In genomic region chr1:18661404-18662285, GRCh38 we compare ENCODE assay signal across 1 cellular context.
TF ChIP-seq lines count a peak whose summit lies in the region.

No MANE protein-coding gene starts in this region.

TF ChIP-seq in GM23338, 12 proteins besides CTCF, POLR2A, EP300 and RAD21 (continued from another document):
- TF ChIP-seq, protein P1, sequence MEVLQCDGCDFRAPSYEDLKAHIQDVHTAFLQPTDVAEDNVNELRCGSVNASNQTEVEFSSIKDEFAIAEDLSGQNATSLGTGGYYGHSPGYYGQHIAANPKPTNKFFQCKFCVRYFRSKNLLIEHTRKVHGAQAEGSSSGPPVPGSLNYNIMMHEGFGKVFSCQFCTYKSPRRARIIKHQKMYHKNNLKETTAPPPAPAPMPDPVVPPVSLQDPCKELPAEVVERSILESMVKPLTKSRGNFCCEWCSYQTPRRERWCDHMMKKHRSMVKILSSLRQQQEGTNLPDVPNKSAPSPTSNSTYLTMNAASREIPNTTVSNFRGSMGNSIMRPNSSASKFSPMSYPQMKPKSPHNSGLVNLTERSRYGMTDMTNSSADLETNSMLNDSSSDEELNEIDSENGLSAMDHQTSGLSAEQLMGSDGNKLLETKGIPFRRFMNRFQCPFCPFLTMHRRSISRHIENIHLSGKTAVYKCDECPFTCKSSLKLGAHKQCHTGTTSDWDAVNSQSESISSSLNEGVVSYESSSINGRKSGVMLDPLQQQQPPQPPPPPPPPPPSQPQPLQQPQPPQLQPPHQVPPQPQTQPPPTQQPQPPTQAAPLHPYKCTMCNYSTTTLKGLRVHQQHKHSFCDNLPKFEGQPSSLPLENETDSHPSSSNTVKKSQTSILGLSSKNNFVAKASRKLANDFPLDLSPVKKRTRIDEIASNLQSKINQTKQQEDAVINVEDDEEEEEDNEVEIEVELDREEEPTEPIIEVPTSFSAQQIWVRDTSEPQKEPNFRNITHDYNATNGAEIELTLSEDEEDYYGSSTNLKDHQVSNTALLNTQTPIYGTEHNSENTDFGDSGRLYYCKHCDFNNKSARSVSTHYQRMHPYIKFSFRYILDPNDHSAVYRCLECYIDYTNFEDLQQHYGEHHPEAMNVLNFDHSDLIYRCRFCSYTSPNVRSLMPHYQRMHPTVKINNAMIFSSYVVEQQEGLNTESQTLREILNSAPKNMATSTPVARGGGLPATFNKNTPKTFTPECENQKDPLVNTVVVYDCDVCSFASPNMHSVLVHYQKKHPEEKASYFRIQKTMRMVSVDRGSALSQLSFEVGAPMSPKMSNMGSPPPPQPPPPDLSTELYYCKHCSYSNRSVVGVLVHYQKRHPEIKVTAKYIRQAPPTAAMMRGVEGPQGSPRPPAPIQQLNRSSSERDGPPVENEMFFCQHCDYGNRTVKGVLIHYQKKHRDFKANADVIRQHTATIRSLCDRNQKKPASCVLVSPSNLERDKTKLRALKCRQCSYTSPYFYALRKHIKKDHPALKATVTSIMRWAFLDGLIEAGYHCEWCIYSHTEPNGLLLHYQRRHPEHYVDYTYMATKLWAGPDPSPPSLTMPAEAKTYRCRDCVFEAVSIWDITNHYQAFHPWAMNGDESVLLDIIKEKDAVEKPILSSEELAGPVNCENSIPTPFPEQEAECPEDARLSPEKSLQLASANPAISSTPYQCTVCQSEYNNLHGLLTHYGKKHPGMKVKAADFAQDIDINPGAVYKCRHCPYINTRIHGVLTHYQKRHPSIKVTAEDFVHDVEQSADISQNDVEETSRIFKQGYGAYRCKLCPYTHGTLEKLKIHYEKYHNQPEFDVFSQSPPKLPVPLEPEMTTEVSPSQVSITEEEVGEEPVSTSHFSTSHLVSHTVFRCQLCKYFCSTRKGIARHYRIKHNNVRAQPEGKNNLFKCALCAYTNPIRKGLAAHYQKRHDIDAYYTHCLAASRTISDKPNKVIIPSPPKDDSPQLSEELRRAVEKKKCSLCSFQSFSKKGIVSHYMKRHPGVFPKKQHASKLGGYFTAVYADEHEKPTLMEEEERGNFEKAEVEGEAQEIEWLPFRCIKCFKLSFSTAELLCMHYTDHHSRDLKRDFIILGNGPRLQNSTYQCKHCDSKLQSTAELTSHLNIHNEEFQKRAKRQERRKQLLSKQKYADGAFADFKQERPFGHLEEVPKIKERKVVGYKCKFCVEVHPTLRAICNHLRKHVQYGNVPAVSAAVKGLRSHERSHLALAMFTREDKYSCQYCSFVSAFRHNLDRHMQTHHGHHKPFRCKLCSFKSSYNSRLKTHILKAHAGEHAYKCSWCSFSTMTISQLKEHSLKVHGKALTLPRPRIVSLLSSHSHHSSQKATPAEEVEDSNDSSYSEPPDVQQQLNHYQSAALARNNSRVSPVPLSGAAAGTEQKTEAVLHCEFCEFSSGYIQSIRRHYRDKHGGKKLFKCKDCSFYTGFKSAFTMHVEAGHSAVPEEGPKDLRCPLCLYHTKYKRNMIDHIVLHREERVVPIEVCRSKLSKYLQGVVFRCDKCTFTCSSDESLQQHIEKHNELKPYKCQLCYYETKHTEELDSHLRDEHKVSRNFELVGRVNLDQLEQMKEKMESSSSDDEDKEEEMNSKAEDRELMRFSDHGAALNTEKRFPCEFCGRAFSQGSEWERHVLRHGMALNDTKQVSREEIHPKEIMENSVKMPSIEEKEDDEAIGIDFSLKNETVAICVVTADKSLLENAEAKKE (CRISPR knock-in tag; IDR thresholded peaks at IDR 0.05) = no peak
- TF ChIP-seq CREB1 (CRISPR knock-in tag; IDR thresholded peaks at IDR 0.05; ENCODE audit: low read depth) = no peak
- TF ChIP-seq EZH2 (IDR thresholded peaks at IDR 0.05; ENCODE audit: low read depth, unreplicated experiment) = no peak
- no peak for TF ChIP-seq EZH2phosphoT487 (IDR thresholded peaks at IDR 0.05; ENCODE audit: unreplicated experiment)
- TF ChIP-seq ZNF331 (CRISPR knock-in tag; IDR thresholded peaks at IDR 0.05; ENCODE audit: low read depth) = no peak
- no peak for TF ChIP-seq NANOG (IDR thresholded peaks at IDR 0.05; ENCODE audit: borderline replicate concordance)
- TF ChIP-seq ZNF114 (CRISPR knock-in tag; IDR thresholded peaks at IDR 0.05) = no peak
- no peak for TF ChIP-seq REST (IDR thresholded peaks at IDR 0.05; ENCODE audit: unreplicated experiment)
